Comparison of ENCODE assay signal across 27 cellular contexts in the genomic region with DNA sequence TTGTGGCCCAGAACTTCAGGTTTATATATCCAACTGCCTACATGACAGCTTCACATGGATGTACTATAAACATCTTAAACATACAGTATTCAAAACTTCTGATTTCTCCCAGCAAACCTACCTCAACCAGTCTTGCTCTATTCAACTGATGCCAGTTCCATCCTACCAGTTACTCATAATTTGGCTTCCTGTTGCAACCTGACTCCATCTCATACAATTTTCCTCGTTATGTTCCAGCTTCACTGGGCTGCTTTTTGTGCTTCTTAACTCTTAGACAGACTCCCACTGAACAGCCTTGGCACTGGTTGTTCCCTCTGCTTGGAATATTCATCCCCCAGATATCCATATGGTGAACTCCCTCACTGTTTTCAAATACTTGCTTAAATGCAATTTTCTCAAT.
DNase-seq lines count a peak whose midpoint lies in the region; ATAC-seq, FAIRE-seq and TF ChIP-seq lines count a peak whose summit lies in the region.
"Had no signal": no experiment of that assay in that cellular context is flagged by ENCODE, and none has a peak within 500 bp of the region (broad histone marks: within the 10 kb centered on the region; RNA-seq: fewer than 3 reads in every experiment).

No MANE protein-coding gene starts in this region.

- H3K9me1 ChIP-seq in keratinocyte (ENCODE audit: control insufficient read depth, extremely low read depth, insufficient read depth, low read length) = no peaks in the 10 kb centered on the region

- peak; percentile 76 for FAIRE-seq in keratinocyte (lab: Jason Lieb, UNC)
- FAIRE-seq in H54 (lab: Jason Lieb, UNC) = no peak
- FAIRE-seq: GM18507 had no signal

- H3K36me3 ChIP-seq in keratinocyte (ENCODE audit: control insufficient read depth in 2 of 2, extremely low read depth in 1 of 2, insufficient read depth in 2 of 2, low read length in 2 of 2) = no peaks in the 10 kb centered on the region
- H3K36me3 ChIP-seq: gastrocnemius medialis, upper lobe of right lung had no signal

- no peak overlapping the region for H3K9ac ChIP-seq in keratinocyte (ENCODE audit: control insufficient read depth, extremely low read depth, insufficient read depth, low read length)

- peak overlapping the region; percentile 76 for H2AFZ ChIP-seq in keratinocyte (ENCODE audit: control insufficient read depth, low read length)
- H2AFZ ChIP-seq: hepatocyte had no signal

- no peaks in the 10 kb centered on the region for H3K27me3 ChIP-seq in keratinocyte (ENCODE audit: control insufficient read depth, extremely low read depth, insufficient read depth, low read length)
- H3K27me3 ChIP-seq: gastrocnemius medialis, hepatocyte, upper lobe of right lung had no signal

- no peaks in the 10 kb centered on the region for H4K20me1 ChIP-seq in keratinocyte (ENCODE audit: control insufficient read depth, extremely low read depth, insufficient read depth, low read length)

- peaks cover 26% of the 10 kb centered on the region for H3K4me1 ChIP-seq in keratinocyte (ENCODE audit: control insufficient read depth, extremely low read depth, insufficient read depth, low read length)
- H3K4me1 ChIP-seq: gastrocnemius medialis, upper lobe of right lung had no signal

- peak; percentile 52 for DNase-seq in M059J (ENCODE audit: low read depth)
- DNase-seq in NCI-H446 treated with DMSO at 0.1 percent for 48 hours (lab: John Stamatoyannopoulos, UW) = peak; percentile 81
- DNase-seq in dermis blood vessel endothelial cell = peak; percentile 41
- DNase-seq in keratinocyte (ENCODE audit: low read depth, low spot score) = no peak
- DNase-seq in H54 (ENCODE audit: insufficient read length, low spot score) = no peak
- no peak for DNase-seq in activated CD4-positive, CD25-positive, alpha-beta regulatory T cell (lab: John Stamatoyannopoulos, UW)
- DNase-seq: activated CD8-positive, alpha-beta T cell treated with anti-CD3 and anti-CD28 coated beads, Interleukin-2, amount 10 ng/mL, durations not matched to agents 7 days and 5 days; activated gamma-delta T cell; DND-41; effector CD4-positive, alpha-beta T cell; erythroblast; gastrocnemius medialis; HCEC 1CT; KG1; NCI-H146; NCI-H2171; NCI-H748 treated with DMSO at 0.1 percent for 48 hours; RPMI8226; stimulated activated CD4-positive, alpha-beta T cell treated with anti-CD3 and anti-CD28 coated beads, Interleukin-12 subunit alpha, Interleukin-12 subunit beta, amount 100 ng/mL, for 4 hours; stimulated activated CD4-positive, alpha-beta T cell treated with anti-CD3 and anti-CD28 coated beads, Interleukin-4, amount 100 ng/mL, for 24 hours; substantia nigra; upper lobe of right lung had no signal

- no peak for TF ChIP-seq POLR2A in H54 (IDR thresholded peaks at IDR 0.05; ENCODE audit: low read depth, low read length)

- no peaks in the 10 kb centered on the region for H3K9me3 ChIP-seq in keratinocyte (ENCODE audit: control insufficient read depth, low read depth, low read length)
- H3K9me3 ChIP-seq: gastrocnemius medialis, upper lobe of right lung had no signal

- no peak for TF ChIP-seq CTCF in keratinocyte (optimal IDR thresholded peaks at IDR 0.05 in 1 of 3, IDR thresholded peaks at IDR 0.05 in 1 of 3, conservative IDR thresholded peaks at IDR 0.05 in 1 of 3; ENCODE audit: extremely low read depth in 1 of 3, insufficient read depth in 2 of 3, low read length in 3 of 3)

- dilution Hi-C loops in keratinocyte (cut with MboI; ENCODE audit: extremely low pct_ligation_motif_present, low sequenced_read_pairs) = no loop called here

- no peak for ATAC-seq in GM18858 (IDR thresholded peaks at IDR 0.05; ENCODE audit: unreplicated experiment)
- ATAC-seq: activated CD8-positive, alpha-beta T cell treated with anti-CD3 and anti-CD28 coated beads, Interleukin-2, amount 10 ng/mL, durations not matched to agents 7 days and 5 days; gastrocnemius medialis; sciatic nerve; stimulated activated memory B cell treated with anti-CD40 and anti-IgM and Interleukin-4, amounts not matched to agents 10 μg/mL and 1 μg/mL and 100 μg/mL, for 72 hours; upper lobe of right lung had no signal

- H3K79me2 ChIP-seq in keratinocyte (ENCODE audit: control insufficient read depth, insufficient read depth, low read length) = no peaks in the 10 kb centered on the region
- H3K79me2 ChIP-seq: hepatocyte had no signal

- peak overlapping the region; percentile 36 for H3K4me2 ChIP-seq in keratinocyte (ENCODE audit: control insufficient read depth, extremely low read depth, insufficient read depth, low read depth, low read length)
- H3K4me2 ChIP-seq: hepatocyte had no signal

- H3K27ac ChIP-seq in keratinocyte (ENCODE audit: control insufficient read depth, insufficient read depth, low read length) = peak overlapping the region; percentile 75
- H3K27ac ChIP-seq: gastrocnemius medialis, hepatocyte, upper lobe of right lung had no signal

- no peak overlapping the region for H3K4me3 ChIP-seq in keratinocyte (ENCODE audit: control insufficient read depth in 2 of 3, extremely low read depth in 1 of 3, insufficient read depth in 2 of 3, low read depth in 1 of 3, low read length in 3 of 3)
- H3K4me3 ChIP-seq: gastrocnemius medialis, hepatocyte, upper lobe of right lung had no signal

Comparison
In these comparisons a context has a peak if more than half of its experiments do, and no peak if none do; other contexts are left out.
1. DNase-seq: peak in M059J (single experiment), NCI-H446 treated with DMSO at 0.1 percent for 48 hours (single experiment) and dermis blood vessel endothelial cell (single experiment); none in keratinocyte (single experiment), H54 (single experiment) and activated CD4-positive, CD25-positive, alpha-beta regulatory T cell (0 of 4).